13 cellular contexts compared by ENCODE assay signal in the genomic region with DNA sequence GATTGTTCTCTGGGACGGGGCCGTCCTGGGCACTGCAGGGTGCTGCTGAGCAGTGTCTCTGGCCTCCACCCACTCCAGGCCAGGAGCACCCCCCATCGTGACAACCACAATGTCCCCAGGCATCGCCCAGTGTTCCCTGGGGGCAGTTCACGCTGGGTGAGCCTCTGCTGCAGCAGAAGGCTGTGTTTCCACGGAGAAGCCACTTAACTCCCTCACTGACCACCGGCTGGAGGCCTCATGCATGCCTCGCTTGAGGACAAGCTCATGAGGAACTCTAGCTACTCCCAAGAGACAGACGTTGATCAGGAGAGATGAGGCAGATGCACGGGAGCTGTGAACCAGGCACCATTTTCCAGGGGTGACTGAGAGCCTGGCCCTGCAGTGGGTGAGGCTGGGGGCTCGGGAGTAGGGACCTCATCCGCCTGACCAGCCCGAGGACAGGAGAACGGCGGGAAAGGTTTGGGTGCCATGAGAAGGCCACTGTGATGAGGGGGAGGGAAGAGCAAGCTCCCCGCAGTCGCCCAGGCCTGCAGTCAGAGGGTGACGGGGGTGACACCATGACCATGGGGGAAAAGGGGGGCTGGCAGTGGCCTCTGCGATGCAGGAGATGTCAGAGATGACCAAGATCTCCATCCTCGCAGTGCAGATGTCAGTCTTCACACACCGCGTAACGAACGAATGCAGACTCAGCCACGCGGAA.
DNase-seq lines count a peak whose midpoint lies in the region; ATAC-seq and TF ChIP-seq lines count a peak whose summit lies in the region.
"Had no signal": no experiment of that assay in that cellular context is flagged by ENCODE, and none has a peak within 500 bp of the region (broad histone marks: within the 10 kb centered on the region; RNA-seq: fewer than 3 reads in every experiment).

No MANE protein-coding gene starts in this region.

- H3K27ac Mint-ChIP-seq in memory B cell: no peak overlapping the region
- H3K27ac Mint-ChIP-seq: CD8-positive, alpha-beta T cell had no signal

- ATAC-seq in memory B cell (ENCODE audit: low read depth) (no peak), HG03196 (IDR thresholded peaks at IDR 0.05; ENCODE audit: unreplicated experiment) (no peak)
- ATAC-seq: CD8-positive, alpha-beta T cell had no signal

- peak overlapping the region in 10 of 11 experiments; percentile 2 to 85 (median 74); a peak in 19 of 22 replicates for H3K4me2 ChIP-seq in BLaER1 treated with 17β-estradiol and CSF1 and Interleukin-3, amounts not matched to agents 10 nM and 100 nM

- no peak overlapping the region for H3K4me3 ChIP-seq in BLaER1 treated with 17β-estradiol and CSF1 and Interleukin-3, amounts not matched to agents 10 nM and 100 nM

- peaks cover 0 to 14% (median 10%) of the 10 kb centered on the region in 11 experiments; a peak in 16 of 22 replicates for H3K9me3 ChIP-seq in BLaER1 treated with 17β-estradiol and CSF1 and Interleukin-3, amounts not matched to agents 10 nM and 100 nM (replicated peaks in 1 of 11)

- H3K4me3 Mint-ChIP-seq in memory B cell: peak overlapping the region; percentile 24
- H3K4me3 Mint-ChIP-seq: CD8-positive, alpha-beta T cell had no signal

- no peaks in the 10 kb centered on the region for H3K27me3 Mint-ChIP-seq in memory B cell

- CTCF ChIA-PET in RWPE1 (lab: Yijun Ruan, JAX): interaction anchor here (0.6 kb wide), 1 partner anchor 351 kb away, joined by 4 read pairs; no protein-coding TSS in a partner anchor

- peaks cover 34% of the 10 kb centered on the region for H3K4me1 Mint-ChIP-seq in memory B cell

- TF ChIP-seq CTCF in RWPE1 (conservative IDR thresholded peaks at IDR 0.05; ENCODE audit: low read depth): no peak

- DNase-seq in RWPE1 (ENCODE audit: low spot score) (no peak), memory B cell (ENCODE audit: low spot score in 2 of 2) (no peak), NCI-H2171 treated with DMSO at 0.1 percent for 48 hours (lab: John Stamatoyannopoulos, UW) (no peak), SKM-1 treated with dmso at 0.1 percent for 144 hours (lab: John Stamatoyannopoulos, UW; ENCODE audit: unreplicated experiment) (no peak)
- DNase-seq: CD8-positive, alpha-beta T cell; DND-41; GDM1; MM.1S; NCI-H1105 treated with DMSO at 0.1 percent for 48 hours; NCI-H187; NCI-H446 had no signal

- H3K27ac ChIP-seq in BLaER1 treated with 17β-estradiol and CSF1 and Interleukin-3, amounts not matched to agents 10 nM and 100 nM: 0 out of 22 replicates have a peak overlapping the region, but pooled peaks of 1 of the 11 experiments have one; percentile 7
- peak overlapping the region; percentile 63 for H3K27ac ChIP-seq in RWPE1

- H4K20me1 ChIP-seq in BLaER1 treated with 17β-estradiol and CSF1 and Interleukin-3, amounts not matched to agents 10 nM and 100 nM: peaks cover 5 to 95% (median 62%) of the 10 kb centered on the region in 11 experiments; a peak in 20 of 22 replicates

- no peaks in the 10 kb centered on the region for H3K9me3 Mint-ChIP-seq in memory B cell
- H3K9me3 Mint-ChIP-seq: CD8-positive, alpha-beta T cell had no signal

- H3K4me1 ChIP-seq in BLaER1 treated with 17β-estradiol and CSF1 and Interleukin-3, amounts not matched to agents 10 nM and 100 nM: peaks cover 12 to 74% (median 60%) of the 10 kb centered on the region in 10 experiments

- POLR2A ChIA-PET in RWPE1 (lab: Yijun Ruan, JAX; ENCODE audit: low non-redundant PET): no interaction called here

- H3K27me3 ChIP-seq in BLaER1 treated with 17β-estradiol and CSF1 and Interleukin-3, amounts not matched to agents 10 nM and 100 nM: no peaks in the 10 kb centered on the region

- peaks cover 29% of the 10 kb centered on the region for H3K36me3 Mint-ChIP-seq in memory B cell

- H3K9ac ChIP-seq in BLaER1 treated with 17β-estradiol and CSF1 and Interleukin-3, amounts not matched to agents 10 nM and 100 nM: peak overlapping the region in 6 of 11 experiments; percentile 5 to 44 (median 27); a peak in 5 of 22 replicates

- H3K36me3 ChIP-seq in BLaER1 treated with 17β-estradiol and CSF1 and Interleukin-3, amounts not matched to agents 10 nM and 100 nM: peaks cover 40 to 75% (median 59%) of the 10 kb centered on the region in 11 experiments
